ENCODE assay signal across 1 cellular context in the genomic region with DNA sequence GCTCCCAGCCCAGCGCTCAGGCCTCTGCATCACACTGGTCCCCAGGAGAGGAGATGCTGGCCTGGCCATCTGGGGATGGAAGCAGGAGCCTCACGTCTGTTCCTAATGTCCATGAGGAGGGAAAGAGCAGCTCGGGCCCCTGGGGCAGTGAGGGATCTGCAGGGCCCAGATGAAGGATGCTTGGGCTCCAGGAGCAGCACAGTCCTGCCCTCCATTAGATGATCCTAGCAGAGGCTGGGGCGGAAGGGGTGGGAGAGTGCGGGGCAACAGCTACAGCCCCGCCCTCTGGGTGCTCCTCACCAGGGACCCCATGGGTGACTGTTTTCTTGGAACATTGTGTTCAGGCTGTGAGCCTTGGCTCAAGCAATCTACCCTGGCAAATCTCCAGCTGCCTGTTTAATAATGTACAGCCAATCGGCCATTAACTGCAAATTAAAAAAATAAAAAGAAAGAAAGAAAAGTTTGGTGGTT.
TF ChIP-seq lines count a peak whose summit lies in the region.

No MANE protein-coding gene starts in this region.

TF ChIP-seq in SK-N-SH treated with all-trans-retinoic acid at 6 μM for 48 hours, 23 proteins besides CTCF, POLR2A, EP300 and RAD21 (continued from another document):
- TF ChIP-seq TCF4 (CRISPR knock-in tag; IDR thresholded peaks at IDR 0.05; ENCODE audit: borderline replicate concordance) (no peak), BACH2 (CRISPR knock-in tag; IDR thresholded peaks at IDR 0.05; ENCODE audit: borderline replicate concordance) (no peak), RARB (CRISPR knock-in tag; IDR thresholded peaks at IDR 0.05) (no peak), ZNF8 (CRISPR knock-in tag; IDR thresholded peaks at IDR 0.05) (no peak), ZNF565 (CRISPR knock-in tag; conservative IDR thresholded peaks at IDR 0.05; ENCODE audit: low read depth) (no peak), OSR1 (CRISPR knock-in tag; IDR thresholded peaks at IDR 0.05) (no peak), ESRRG (CRISPR knock-in tag; IDR thresholded peaks at IDR 0.05) (no peak), ZNF70 (CRISPR knock-in tag; IDR thresholded peaks at IDR 0.05) (no peak), TOX (CRISPR knock-in tag; IDR thresholded peaks at IDR 0.05; ENCODE audit: borderline replicate concordance) (no peak), ZFP3 (CRISPR knock-in tag; IDR thresholded peaks at IDR 0.05) (no peak), PPARA (CRISPR knock-in tag; IDR thresholded peaks at IDR 0.05; ENCODE audit: borderline replicate concordance) (no peak), GLIS3 (CRISPR knock-in tag; IDR thresholded peaks at IDR 0.05) (no peak), ARNTL (CRISPR knock-in tag; IDR thresholded peaks at IDR 0.05; ENCODE audit: borderline replicate concordance, low read depth) (no peak)
- TF ChIP-seq, protein P1, sequence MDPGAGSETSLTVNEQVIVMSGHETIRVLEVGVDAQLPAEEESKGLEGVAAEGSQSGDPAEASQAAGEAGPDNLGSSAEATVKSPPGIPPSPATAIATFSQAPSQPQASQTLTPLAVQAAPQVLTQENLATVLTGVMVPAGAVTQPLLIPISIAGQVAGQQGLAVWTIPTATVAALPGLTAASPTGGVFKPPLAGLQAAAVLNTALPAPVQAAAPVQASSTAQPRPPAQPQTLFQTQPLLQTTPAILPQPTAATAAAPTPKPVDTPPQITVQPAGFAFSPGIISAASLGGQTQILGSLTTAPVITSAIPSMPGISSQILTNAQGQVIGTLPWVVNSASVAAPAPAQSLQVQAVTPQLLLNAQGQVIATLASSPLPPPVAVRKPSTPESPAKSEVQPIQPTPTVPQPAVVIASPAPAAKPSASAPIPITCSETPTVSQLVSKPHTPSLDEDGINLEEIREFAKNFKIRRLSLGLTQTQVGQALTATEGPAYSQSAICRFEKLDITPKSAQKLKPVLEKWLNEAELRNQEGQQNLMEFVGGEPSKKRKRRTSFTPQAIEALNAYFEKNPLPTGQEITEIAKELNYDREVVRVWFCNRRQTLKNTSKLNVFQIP (CRISPR knock-in tag; IDR thresholded peaks at IDR 0.05; ENCODE audit: borderline replicate concordance, low read depth): no peak
- TF ChIP-seq, protein P2, sequence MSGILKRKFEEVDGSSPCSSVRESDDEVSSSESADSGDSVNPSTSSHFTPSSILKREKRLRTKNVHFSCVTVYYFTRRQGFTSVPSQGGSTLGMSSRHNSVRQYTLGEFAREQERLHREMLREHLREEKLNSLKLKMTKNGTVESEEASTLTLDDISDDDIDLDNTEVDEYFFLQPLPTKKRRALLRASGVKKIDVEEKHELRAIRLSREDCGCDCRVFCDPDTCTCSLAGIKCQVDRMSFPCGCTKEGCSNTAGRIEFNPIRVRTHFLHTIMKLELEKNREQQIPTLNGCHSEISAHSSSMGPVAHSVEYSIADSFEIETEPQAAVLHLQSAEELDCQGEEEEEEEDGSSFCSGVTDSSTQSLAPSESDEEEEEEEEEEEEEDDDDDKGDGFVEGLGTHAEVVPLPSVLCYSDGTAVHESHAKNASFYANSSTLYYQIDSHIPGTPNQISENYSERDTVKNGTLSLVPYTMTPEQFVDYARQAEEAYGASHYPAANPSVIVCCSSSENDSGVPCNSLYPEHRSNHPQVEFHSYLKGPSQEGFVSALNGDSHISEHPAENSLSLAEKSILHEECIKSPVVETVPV (CRISPR knock-in tag; IDR thresholded peaks at IDR 0.05): no peak
- TF ChIP-seq, protein P3, sequence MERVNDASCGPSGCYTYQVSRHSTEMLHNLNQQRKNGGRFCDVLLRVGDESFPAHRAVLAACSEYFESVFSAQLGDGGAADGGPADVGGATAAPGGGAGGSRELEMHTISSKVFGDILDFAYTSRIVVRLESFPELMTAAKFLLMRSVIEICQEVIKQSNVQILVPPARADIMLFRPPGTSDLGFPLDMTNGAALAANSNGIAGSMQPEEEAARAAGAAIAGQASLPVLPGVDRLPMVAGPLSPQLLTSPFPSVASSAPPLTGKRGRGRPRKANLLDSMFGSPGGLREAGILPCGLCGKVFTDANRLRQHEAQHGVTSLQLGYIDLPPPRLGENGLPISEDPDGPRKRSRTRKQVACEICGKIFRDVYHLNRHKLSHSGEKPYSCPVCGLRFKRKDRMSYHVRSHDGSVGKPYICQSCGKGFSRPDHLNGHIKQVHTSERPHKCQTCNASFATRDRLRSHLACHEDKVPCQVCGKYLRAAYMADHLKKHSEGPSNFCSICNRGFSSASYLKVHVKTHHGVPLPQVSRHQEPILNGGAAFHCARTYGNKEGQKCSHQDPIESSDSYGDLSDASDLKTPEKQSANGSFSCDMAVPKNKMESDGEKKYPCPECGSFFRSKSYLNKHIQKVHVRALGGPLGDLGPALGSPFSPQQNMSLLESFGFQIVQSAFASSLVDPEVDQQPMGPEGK (CRISPR knock-in tag; IDR thresholded peaks at IDR 0.05; ENCODE audit: borderline replicate concordance): no peak
